ENCODE assay signal across 9 cellular contexts in the genomic region with DNA sequence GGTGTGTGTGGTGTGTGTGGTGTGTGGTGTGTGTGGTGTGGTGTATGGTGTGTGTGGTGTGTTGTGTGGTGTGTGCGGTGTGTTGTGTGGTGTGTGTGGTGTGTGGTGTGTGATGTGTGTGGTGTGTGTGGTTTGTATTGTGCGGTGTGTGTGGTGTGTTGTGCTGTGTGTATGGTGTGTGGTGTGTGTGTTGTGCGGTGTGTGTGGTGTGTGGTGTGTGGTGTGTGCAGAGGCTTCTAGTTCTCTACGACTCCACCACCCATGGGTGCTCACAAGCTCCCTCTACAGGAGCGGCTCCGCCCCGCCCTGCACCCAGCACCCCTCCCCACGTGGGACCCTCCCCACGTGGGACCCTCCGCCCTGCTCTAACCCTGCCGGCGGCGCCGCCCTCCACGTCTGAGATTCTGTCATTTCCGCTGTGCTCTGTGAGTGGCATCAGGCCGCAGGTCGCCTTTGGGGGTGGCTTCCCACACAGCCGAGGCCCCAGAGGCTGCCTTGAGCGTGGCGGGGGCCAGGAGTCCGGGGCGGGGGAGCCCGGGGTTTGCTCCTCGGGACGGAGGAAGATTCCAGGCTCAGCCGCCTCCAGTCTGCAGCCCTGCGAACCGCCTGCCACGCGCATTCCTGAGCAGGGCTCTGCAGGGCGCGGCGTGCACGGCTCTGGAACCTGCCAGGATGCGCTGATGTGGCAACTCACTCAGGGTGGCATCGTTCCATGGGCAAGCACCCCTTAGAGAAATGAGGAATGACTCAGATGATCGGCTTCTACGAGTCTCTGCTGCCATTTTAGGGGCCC. TPM values are rescaled to one million over a fixed set of nuclear protein-coding genes. Genes with fewer than 3 reads are reported as not detected.
DNase-seq lines count a peak whose midpoint lies in the region; ATAC-seq, FAIRE-seq and TF ChIP-seq lines count a peak whose summit lies in the region.
"Had no signal": no experiment of that assay in that cellular context is flagged by ENCODE, and none has a peak within 500 bp of the region (broad histone marks: within the 10 kb centered on the region; RNA-seq: fewer than 3 reads in every experiment).

No MANE protein-coding gene starts in this region.

- H3K79me2 ChIP-seq in GM23338 (replicated peaks; ENCODE audit: insufficient read depth) = no peaks in the 10 kb centered on the region
- no peaks in the 10 kb centered on the region for H3K79me2 ChIP-seq in osteoblast (ENCODE audit: insufficient read depth, low read length)

- H3K9ac ChIP-seq in kidney (ENCODE audit: low read length in 2 of 2) = no peak overlapping the region

- H3F3A ChIP-seq in GM23338 (replicated peaks; ENCODE audit: low read depth) = peaks cover 11% of the 10 kb centered on the region; the same call in 1 of the 2 replicates

- H3K27ac Mint-ChIP-seq in GM23338 (no peak overlapping the region), osteocyte (ENCODE audit: unreplicated experiment) (no peak overlapping the region)

- no peaks in the 10 kb centered on the region for H3K27me3 ChIP-seq in GM23338 (ENCODE audit: insufficient read depth)
- no peaks in the 10 kb centered on the region for H3K27me3 ChIP-seq in RWPE2 (ENCODE audit: insufficient read depth, poor library complexity, severe bottlenecking)
- no peaks in the 10 kb centered on the region for H3K27me3 ChIP-seq in bronchial epithelial cell (ENCODE audit: control insufficient read depth, insufficient read depth, low read length)
- H3K27me3 ChIP-seq in osteoblast (ENCODE audit: insufficient read depth, low read length) = no peaks in the 10 kb centered on the region
- H3K27me3 ChIP-seq: SJSA1 had no signal

- peak; percentile 99 for FAIRE-seq in bronchial epithelial cell (lab: Jason Lieb, UNC)
- FAIRE-seq in kidney (lab: Jason Lieb, UNC) = no peak

- H3K4me3 ChIP-seq in GM23338 (no peak overlapping the region), RWPE2 (ENCODE audit: severe bottlenecking) (no peak overlapping the region), bronchial epithelial cell (ENCODE audit: low read depth, low read length) (no peak overlapping the region), osteoblast (ENCODE audit: insufficient read depth, low read length) (no peak overlapping the region), kidney (ENCODE audit: low read length in 2 of 2) (no peak overlapping the region)
- H3K4me3 ChIP-seq: SJSA1 had no signal

- H3K27ac ChIP-seq in GM23338 (ENCODE audit: low read depth) (no peak overlapping the region), RWPE2 (ENCODE audit: poor library complexity, severe bottlenecking) (peak overlapping the region; percentile 70), osteoblast (ENCODE audit: low read depth, low read length) (no peak overlapping the region), kidney (ENCODE audit: low read depth in 2 of 2, low read length in 2 of 2) (no peak overlapping the region)
- H3K27ac ChIP-seq: SJSA1 had no signal

- no peaks in the 10 kb centered on the region for H3K9me3 ChIP-seq in RWPE2 (ENCODE audit: severe bottlenecking)
- H3K9me3 ChIP-seq in osteoblast (ENCODE audit: low read depth, low read length) = no peaks in the 10 kb centered on the region
- no peaks in the 10 kb centered on the region for H3K9me3 ChIP-seq in kidney (ENCODE audit: control insufficient read depth in 1 of 2, low read length in 2 of 2)
- H3K9me3 ChIP-seq: SJSA1 had no signal

- no peaks in the 10 kb centered on the region for H3K4me1 ChIP-seq in GM23338 (ENCODE audit: insufficient read depth)
- peaks cover 7% of the 10 kb centered on the region for H3K4me1 ChIP-seq in RWPE2 (ENCODE audit: insufficient read depth, poor library complexity, severe bottlenecking)
- peaks cover 8% of the 10 kb centered on the region for H3K4me1 ChIP-seq in osteoblast (ENCODE audit: insufficient read depth, low read length)
- H3K4me1 ChIP-seq in kidney (ENCODE audit: control insufficient read depth in 1 of 2, insufficient read depth in 1 of 2, low read depth in 1 of 2, low read length in 2 of 2) = peaks cover 0 to 3% of the 10 kb centered on the region in 2 donors

- H3K9me3 Mint-ChIP-seq in GM23338 (peaks cover 3% of the 10 kb centered on the region; the same call in 2 of the 3 replicates), osteocyte (ENCODE audit: unreplicated experiment) (no peaks in the 10 kb centered on the region)

- H3K36me3 Mint-ChIP-seq in GM23338 (ENCODE audit: low read depth) = peaks cover 6% of the 10 kb centered on the region; the same call in 2 of the 3 replicates
- H3K36me3 Mint-ChIP-seq in osteocyte (ENCODE audit: unreplicated experiment) = no peaks in the 10 kb centered on the region

- H3K4me2 ChIP-seq in GM23338 = no peak overlapping the region
- no peak overlapping the region for H3K4me2 ChIP-seq in osteoblast (ENCODE audit: insufficient read depth, low read length)

- intact Hi-C loops in kidney (cut with DNase I) = no loop called here

- TF ChIP-seq CTCF in GM23338 (conservative IDR thresholded peaks at IDR 0.05; ENCODE audit: low read depth in 2 of 2) = no peak
- TF ChIP-seq CTCF in RWPE2 (IDR thresholded peaks at IDR 0.05; ENCODE audit: poor library complexity, severe bottlenecking) = peak; percentile 40
- no peak for TF ChIP-seq CTCF in bronchial epithelial cell (IDR thresholded peaks at IDR 0.05; ENCODE audit: insufficient read depth, low read length, severe bottlenecking)
- no peak for TF ChIP-seq CTCF in osteoblast (IDR thresholded peaks at IDR 0.05; ENCODE audit: extremely low read depth, low read depth, low read length)
- TF ChIP-seq CTCF in kidney (IDR thresholded peaks at IDR 0.05; ENCODE audit: borderline replicate concordance, extremely low read depth, insufficient read depth) = no peak
- TF ChIP-seq CTCF in osteocyte (IDR thresholded peaks at IDR 0.05) = no peak

- ATAC-seq in GM23338 (peak; percentile 49), RWPE2 (ENCODE audit: low read depth) (peak; percentile 88), HG02678 (IDR thresholded peaks at IDR 0.05; ENCODE audit: unreplicated experiment) (no peak), GM18520 (IDR thresholded peaks at IDR 0.05; ENCODE audit: unreplicated experiment) (no peak)

- no peaks in the 10 kb centered on the region; the same call in 1 of the 2 replicates for H3K9me2 ChIP-seq in GM23338 (ENCODE audit: insufficient read depth)

- H3K4me3 Mint-ChIP-seq in GM23338 (no peak overlapping the region), osteocyte (ENCODE audit: unreplicated experiment) (no peak overlapping the region)

- H2AFZ ChIP-seq in GM23338 (peak overlapping the region; percentile 66), osteoblast (ENCODE audit: low read length) (peak overlapping the region; percentile 37)

- H4K20me1 ChIP-seq in GM23338 (replicated peaks; ENCODE audit: insufficient read depth) (no peaks in the 10 kb centered on the region), osteoblast (ENCODE audit: insufficient read depth, low read length) (no peaks in the 10 kb centered on the region)

- DNase-seq in GM23338 (ENCODE audit: low spot score) (peak; percentile 35), RWPE2 (ENCODE audit: low spot score) (peak; percentile 88), bronchial epithelial cell (ENCODE audit: low read depth) (no peak), osteoblast (ENCODE audit: insufficient read length, low spot score, missing footprints) (peak; percentile 83), kidney (no peak), osteocyte (ENCODE audit: extremely low spot score, unreplicated experiment) (no peak)

- H3K4me1 Mint-ChIP-seq in GM23338 = peaks cover 16% of the 10 kb centered on the region
- peaks cover 15% of the 10 kb centered on the region for H3K4me1 Mint-ChIP-seq in osteocyte (ENCODE audit: unreplicated experiment)

- H3K27me3 Mint-ChIP-seq in GM23338 (ENCODE audit: insufficient read depth, low read depth, poor library complexity) = peaks cover 7% of the 10 kb centered on the region
- H3K27me3 Mint-ChIP-seq in osteocyte (ENCODE audit: unreplicated experiment) = no peaks in the 10 kb centered on the region

- H3K36me3 ChIP-seq in GM23338 (ENCODE audit: insufficient read depth) (no peaks in the 10 kb centered on the region), RWPE2 (ENCODE audit: low read depth) (no peaks in the 10 kb centered on the region), bronchial epithelial cell (ENCODE audit: control insufficient read depth, insufficient read depth, low read length) (no peaks in the 10 kb centered on the region), osteoblast (ENCODE audit: insufficient read depth, low read length) (no peaks in the 10 kb centered on the region), kidney (ENCODE audit: control insufficient read depth in 1 of 2, insufficient read depth in 2 of 2, low read length in 2 of 2) (no peaks in the 10 kb centered on the region)
- H3K36me3 ChIP-seq: SJSA1 had no signal

TF ChIP-seq in GM23338, 12 proteins besides CTCF, POLR2A, EP300 and RAD21:
- TF ChIP-seq ZNF331 (CRISPR knock-in tag; IDR thresholded peaks at IDR 0.05; ENCODE audit: low read depth) (0 out of 2 replicates have a peak, but pooled peaks have one; percentile 30), EZH2phosphoT487 (IDR thresholded peaks at IDR 0.05; ENCODE audit: unreplicated experiment) (no peak)
TF ChIP-seq in GM23338: peak in this region for 1.

RNA-seq across cellular contexts. Expression of gene DNAJB6, which starts 37.0 kb away (rescaled TPM):
- 308 and 325 TPM in 2 replicates for total RNA-seq in GM23338 (2014; rRNA removed; shearing (Covaris generic))
- 305 and 322 TPM in 2 replicates for polyA plus RNA-seq in GM23338 (2016; fragmentation: Nextera tagmentation; extraction: Ambion mirVana)
- total RNA-seq in bronchial epithelial cell = 87.9 and 113 TPM in 2 replicates
- 84.3 and 84.7 TPM in 2 replicates for total RNA-seq in osteoblast
- total RNA-seq in kidney = 74.5 TPM
- polyA plus RNA-seq in kidney (ENCODE audit: insufficient read depth, low read depth, low replicate concordance) = 86.8 TPM
- 111 and 112 TPM in 2 replicates for total RNA-seq in osteocyte

Comparison
In these comparisons a context has a peak if more than half of its experiments do, and no peak if none do; other contexts are left out.
1. ATAC-seq: peak in GM23338 (single experiment) and RWPE2 (single experiment); none in HG02678 (single experiment) and GM18520 (single experiment).
2. DNase-seq: peak in GM23338 (single experiment), RWPE2 (single experiment) and osteoblast (single experiment); none in bronchial epithelial cell (single experiment), kidney (single experiment) and osteocyte (single experiment).